In the genomic region with DNA sequence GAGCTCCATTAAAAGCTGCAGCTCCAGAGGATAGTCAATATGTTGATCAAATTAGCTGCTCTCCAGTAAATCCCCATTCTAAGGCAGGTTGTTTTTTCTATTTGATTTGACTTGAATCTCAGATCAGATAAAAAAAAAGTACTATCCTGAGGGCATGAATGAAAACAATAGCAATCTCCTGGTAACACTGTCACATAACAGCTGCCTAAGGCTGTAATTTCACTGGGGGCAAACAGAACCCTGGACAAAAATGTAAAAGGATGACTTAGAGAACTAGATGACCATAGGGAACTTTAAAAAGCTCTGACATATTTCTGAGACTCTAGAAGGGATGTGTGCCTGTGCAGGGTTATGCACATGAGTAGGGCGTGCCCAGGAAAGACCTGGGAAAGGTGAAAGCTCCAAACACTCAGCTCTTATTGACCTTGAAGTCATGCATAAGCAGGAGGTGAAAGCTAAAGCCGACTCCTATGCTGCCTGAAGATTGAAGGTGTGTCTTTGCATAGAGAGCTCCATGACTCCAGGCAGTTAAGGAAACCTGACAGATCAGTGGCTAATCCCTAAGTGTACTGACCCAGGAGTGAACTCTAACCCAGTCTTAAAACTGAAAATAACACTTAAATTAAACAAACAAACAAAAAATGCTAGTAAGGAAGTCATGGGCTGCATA, we compare ENCODE assay signal across 27 cellular contexts.
DNase-seq lines count a peak whose midpoint lies in the region; TF ChIP-seq lines count a peak whose summit lies in the region.
"Had no signal": no experiment of that assay in that cellular context is flagged by ENCODE, and none has a peak within 500 bp of the region (broad histone marks: within the 10 kb centered on the region; RNA-seq: fewer than 3 reads in every experiment).

No MANE protein-coding gene starts in this region.

- no peak overlapping the region for H3K4me2 ChIP-seq in hepatocyte
- H3K4me2 ChIP-seq: GM23338, smooth muscle cell had no signal

- H3K4me1 Mint-ChIP-seq in glutamatergic neuron (ENCODE audit: low read depth, unreplicated experiment), result no peaks in the 10 kb centered on the region
- H3K4me1 Mint-ChIP-seq: activated B cell treated with CpG ODN at 0.5 μM for 24 hours; activated T-helper 17 cell treated with anti-CD3 and anti-CD28 coated beads, Interleukin-2, amount 50 U/mL, for 72 hours; B cell had no signal

- H3K9me2 ChIP-seq in hepatocyte (replicated peaks; ENCODE audit: insufficient read depth), result no peaks in the 10 kb centered on the region

- peak; percentile 15 for DNase-seq in NCI-H1092 treated with DMSO at 0.1 percent for 48 hours (lab: John Stamatoyannopoulos, UW)
- no peak for DNase-seq in NCI-H1092 (lab: John Stamatoyannopoulos, UW)
- peak; percentile 77 for DNase-seq in NCI-H748 (lab: John Stamatoyannopoulos, UW; ENCODE audit: unreplicated experiment)
- DNase-seq in hepatocyte (ENCODE audit: low spot score), result peak; percentile 27
- peak; percentile 31 for DNase-seq in stomach
- no peak for DNase-seq in amniotic stem cell (lab: John Stamatoyannopoulos, UW)
- no peak for DNase-seq in suprapubic skin (ENCODE audit: low spot score in 2 of 2)
- no peak for DNase-seq in glutamatergic neuron
- DNase-seq: activated B cell treated with CpG ODN at 0.5 μM for 24 hours; activated CD4-positive, alpha-beta T cell treated with anti-CD3 and anti-CD28 coated beads, Interleukin-2, amount 50 U/mL, for 4 hours; activated CD8-positive, alpha-beta memory T cell treated with anti-CD3 and anti-CD28 coated beads, Interleukin-2, amount 50 U/mL, for 4 hours; DND-41; foreskin fibroblast; hypothalamus; NCI-H1436; NCI-H446; stimulated activated CD4-positive, alpha-beta T cell treated with anti-CD3 and anti-CD28 coated beads, Interleukin-2, amount 100 ng/mL, for 48 hours; stimulated activated naive CD4-positive, alpha-beta T cell treated with Interleukin-2 at 50 U/mL for 16 hours had no signal

- H3K36me3 ChIP-seq in hepatocyte (replicated peaks; ENCODE audit: insufficient read depth, low read depth) (no peaks in the 10 kb centered on the region), stomach (no peaks in the 10 kb centered on the region), suprapubic skin (no peaks in the 10 kb centered on the region)
- H3K36me3 ChIP-seq: neutrophil, tibial nerve had no signal

- TF ChIP-seq CTCF in hepatocyte (IDR thresholded peaks at IDR 0.05; ENCODE audit: poor library complexity) (no peak), stomach (IDR thresholded peaks at IDR 0.05) (no peak), suprapubic skin (IDR thresholded peaks at IDR 0.05) (no peak), glutamatergic neuron (IDR thresholded peaks at IDR 0.05; ENCODE audit: partially characterized antibody, unreplicated experiment) (no peak)

- no peak overlapping the region for H3K27ac ChIP-seq in hepatocyte
- no peak overlapping the region for H3K27ac ChIP-seq in stomach
- no peak overlapping the region for H3K27ac ChIP-seq in suprapubic skin
- H3K27ac ChIP-seq: neutrophil, RWPE1, tibial nerve had no signal

- H3K27me3 ChIP-seq in hepatocyte, result no peaks in the 10 kb centered on the region
- H3K27me3 ChIP-seq in stomach, result no peaks in the 10 kb centered on the region
- no peaks in the 10 kb centered on the region for H3K27me3 ChIP-seq in suprapubic skin
- H3K27me3 ChIP-seq: neutrophil, tibial nerve had no signal

- no peak overlapping the region for H3K4me3 Mint-ChIP-seq in glutamatergic neuron (ENCODE audit: unreplicated experiment)
- H3K4me3 Mint-ChIP-seq: activated B cell treated with CpG ODN at 0.5 μM for 24 hours; activated naive CD8-positive, alpha-beta T cell; activated T-helper 17 cell treated with anti-CD3 and anti-CD28 coated beads, Interleukin-2, amount 50 U/mL, for 72 hours; B cell; GM23338 had no signal

- no peak for TF ChIP-seq EP300 in stomach (IDR thresholded peaks at IDR 0.05)
- TF ChIP-seq EP300 in suprapubic skin (IDR thresholded peaks at IDR 0.05), result no peak

- no peak overlapping the region for H3K27ac Mint-ChIP-seq in glutamatergic neuron (ENCODE audit: unreplicated experiment)
- H3K27ac Mint-ChIP-seq: activated B cell treated with CpG ODN at 0.5 μM for 24 hours; activated naive CD8-positive, alpha-beta T cell; activated T-helper 17 cell treated with anti-CD3 and anti-CD28 coated beads, Interleukin-2, amount 50 U/mL, for 72 hours; B cell; GM23338 had no signal

- H4K20me1 ChIP-seq in hepatocyte (ENCODE audit: insufficient read depth, poor library complexity, severe bottlenecking), result no peaks in the 10 kb centered on the region

- H3K27me3 Mint-ChIP-seq in glutamatergic neuron (ENCODE audit: unreplicated experiment), result no peaks in the 10 kb centered on the region
- H3K27me3 Mint-ChIP-seq: activated B cell treated with CpG ODN at 0.5 μM for 24 hours; activated naive CD8-positive, alpha-beta T cell; activated T-helper 17 cell treated with anti-CD3 and anti-CD28 coated beads, Interleukin-2, amount 50 U/mL, for 72 hours; B cell had no signal

- no peak overlapping the region for H2AFZ ChIP-seq in hepatocyte
- H2AFZ ChIP-seq: GM23338 had no signal

- H3K9me3 Mint-ChIP-seq in glutamatergic neuron (ENCODE audit: unreplicated experiment), result no peaks in the 10 kb centered on the region
- H3K9me3 Mint-ChIP-seq: activated B cell treated with CpG ODN at 0.5 μM for 24 hours, GM23338 had no signal

- TF ChIP-seq POLR2A in stomach (IDR thresholded peaks at IDR 0.05) (no peak), suprapubic skin (IDR thresholded peaks at IDR 0.05) (no peak)

- H3K4me3 ChIP-seq in hepatocyte, result no peak overlapping the region
- H3K4me3 ChIP-seq in stomach, result no peak overlapping the region
- no peak overlapping the region for H3K4me3 ChIP-seq in suprapubic skin
- H3K4me3 ChIP-seq: GM23338, lung, smooth muscle cell, tibial nerve had no signal

- intact Hi-C loops in stomach (cut with DNase I; ENCODE audit: low total_unique reads), result no loop called here

- WGBS in hepatocyte (ENCODE audit: low lambda C conversion rate, missing lambda C conversion rate), result 51% methylated on average over 2 of the region's 2 CpGs
- WGBS in stomach, 5 donors, result 37 to 69% (median 52%) methylated on average over 2 of the region's 2 CpGs
- 42% methylated on average over 2 of the region's 2 CpGs for WGBS in suprapubic skin

- H3K36me3 Mint-ChIP-seq in glutamatergic neuron (ENCODE audit: unreplicated experiment), result no peaks in the 10 kb centered on the region
- H3K36me3 Mint-ChIP-seq: activated naive CD8-positive, alpha-beta T cell had no signal

- H3K9me3 ChIP-seq in hepatocyte (ENCODE audit: low read depth), result no peaks in the 10 kb centered on the region
- H3K9me3 ChIP-seq in stomach, result no peaks in the 10 kb centered on the region
- H3K9me3 ChIP-seq in suprapubic skin, result no peaks in the 10 kb centered on the region
- H3K9me3 ChIP-seq: neutrophil had no signal

- no peaks in the 10 kb centered on the region for H3K79me2 ChIP-seq in hepatocyte

- H3K4me1 ChIP-seq in hepatocyte (ENCODE audit: insufficient read depth) (no peaks in the 10 kb centered on the region), stomach (no peaks in the 10 kb centered on the region), suprapubic skin (no peaks in the 10 kb centered on the region)
- H3K4me1 ChIP-seq: tibial nerve had no signal

Comparison
In these comparisons a context has a peak if more than half of its experiments do, and no peak if none do; other contexts are left out.
1. DNase-seq: peak in NCI-H1092 treated with DMSO at 0.1 percent for 48 hours (single experiment), NCI-H748 (single experiment), hepatocyte (single experiment) and stomach (single experiment); none in NCI-H1092 (single experiment), amniotic stem cell (single experiment), suprapubic skin (0 of 2) and glutamatergic neuron (single experiment).